Comparison of ENCODE assay signal across 8 cellular contexts in the genomic region with DNA sequence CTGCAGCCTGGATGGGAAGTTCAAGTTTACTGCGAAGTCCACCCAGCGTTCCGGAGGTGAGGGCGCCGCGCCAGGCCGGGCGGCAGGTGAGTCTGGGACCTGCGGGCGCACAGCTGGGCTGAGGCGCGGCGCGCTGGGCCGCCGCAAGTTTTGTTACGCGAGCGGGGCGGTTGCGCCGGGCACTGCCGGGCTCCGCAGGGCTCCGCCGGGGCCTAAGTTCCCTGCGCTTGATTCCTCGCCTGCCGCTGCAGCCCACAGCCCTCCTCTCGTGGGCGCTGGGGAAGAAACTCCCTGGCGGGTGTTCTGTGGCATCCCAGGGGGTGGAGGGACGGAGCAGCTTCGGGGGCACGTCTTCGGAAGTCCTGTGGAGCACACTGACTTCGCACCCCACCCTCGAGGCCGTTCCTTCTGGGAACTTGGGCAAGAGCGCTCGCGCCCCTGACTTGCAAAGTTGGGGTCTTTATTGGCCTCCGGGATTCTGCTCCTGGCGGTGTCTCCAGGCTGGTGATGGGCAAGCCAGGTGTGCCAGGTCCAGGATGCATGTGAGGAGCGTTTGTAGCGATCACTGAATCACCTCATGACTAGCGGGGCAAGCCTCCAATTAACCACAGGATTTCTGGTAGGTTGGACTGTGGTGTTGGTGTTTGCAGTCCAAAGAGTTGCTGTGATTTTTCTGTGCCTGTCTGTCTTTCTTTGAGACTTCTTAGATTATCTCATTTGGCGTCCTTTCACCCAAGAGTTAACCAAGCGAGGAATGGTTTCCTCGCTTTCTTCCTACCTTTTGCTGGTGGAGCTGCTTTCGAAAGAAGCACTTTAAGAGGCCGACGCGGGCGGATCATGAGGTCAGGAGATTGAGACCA. TPM values are rescaled to one million over a fixed set of nuclear protein-coding genes. Genes with fewer than 3 reads are reported as not detected.
DNase-seq lines count a peak whose midpoint lies in the region; ATAC-seq and TF ChIP-seq lines count a peak whose summit lies in the region.
"Not testable (repeated sequence)": the region's sequence is repeated elsewhere in the genome, so short reads cannot be mapped to it uniquely, and the experiment has no call there.

No MANE protein-coding gene starts in this region.

- peak overlapping the region; percentile 89 for H3K27ac Mint-ChIP-seq in activated CD8-positive, alpha-beta T cell treated with anti-CD3 and anti-CD28 coated beads, Interleukin-2, amount 10 ng/mL, durations not matched to agents 7 days and 5 days

- not testable (repeated sequence) for TF ChIP-seq CTCF in AG09309 (IDR thresholded peaks at IDR 0.05; ENCODE audit: control insufficient read depth, insufficient read depth, low read depth, low read length, missing control alignments)

- not testable (repeated sequence) for H3K27me3 Mint-ChIP-seq in activated CD8-positive, alpha-beta T cell treated with anti-CD3 and anti-CD28 coated beads, Interleukin-2, amount 10 ng/mL, durations not matched to agents 7 days and 5 days (ENCODE audit: low read depth)

- H3K36me3 ChIP-seq in ectodermal cell (ENCODE audit: control insufficient read depth, insufficient read depth, low read length), result not testable (repeated sequence)

- ATAC-seq in GM19023 (IDR thresholded peaks at IDR 0.05; ENCODE audit: unreplicated experiment) (peak; percentile 37), HG03045 (IDR thresholded peaks at IDR 0.05; ENCODE audit: unreplicated experiment) (peak; percentile 20), left colon (peak; percentile 71)
- ATAC-seq in activated CD8-positive, alpha-beta T cell treated with anti-CD3 and anti-CD28 coated beads, Interleukin-2, amount 10 ng/mL, durations not matched to agents 7 days and 5 days, result peak; percentile 47

- H3K9me3 ChIP-seq in ectodermal cell (ENCODE audit: control insufficient read depth, low read length), result not testable (repeated sequence)

- H3K4me3 Mint-ChIP-seq in activated CD8-positive, alpha-beta T cell treated with anti-CD3 and anti-CD28 coated beads, Interleukin-2, amount 10 ng/mL, durations not matched to agents 7 days and 5 days, result peak overlapping the region; percentile 90

- peaks cover 23% of the 10 kb centered on the region for H3K4me1 Mint-ChIP-seq in activated CD8-positive, alpha-beta T cell treated with anti-CD3 and anti-CD28 coated beads, Interleukin-2, amount 10 ng/mL, durations not matched to agents 7 days and 5 days (ENCODE audit: low read depth)

- POLR2A ChIA-PET in activated CD8-positive, alpha-beta T cell treated with anti-CD3 and anti-CD28 coated beads, Interleukin-2, amount 10 ng/mL, durations not matched to agents 7 days and 5 days (lab: Charles Lee), result interaction anchor here (0.6 to 2.3 kb wide), 2 partner anchors 70 to 145 kb away, joined by 3 to 9 read pairs; no protein-coding TSS in a partner anchor

- H3K4me1 ChIP-seq in ectodermal cell (ENCODE audit: control insufficient read depth, insufficient read depth, low read length), result not testable (repeated sequence)

- not testable (repeated sequence) for H3K36me3 Mint-ChIP-seq in activated CD8-positive, alpha-beta T cell treated with anti-CD3 and anti-CD28 coated beads, Interleukin-2, amount 10 ng/mL, durations not matched to agents 7 days and 5 days (ENCODE audit: low read depth)

- H3K4me3 ChIP-seq in AG09309 (ENCODE audit: control insufficient read depth, low read depth, low read length) (peak overlapping the region; percentile 69), ectodermal cell (ENCODE audit: insufficient read depth, low read depth, low read length) (peak overlapping the region; percentile 69), skeletal muscle cell (ENCODE audit: low read depth, low read length) (peak overlapping the region; percentile 61)

- H3K27me3 ChIP-seq in ectodermal cell (ENCODE audit: control insufficient read depth, insufficient read depth, low read length, poor library complexity, severe bottlenecking), result not testable (repeated sequence)

- CTCF ChIA-PET in activated CD8-positive, alpha-beta T cell treated with anti-CD3 and anti-CD28 coated beads, Interleukin-2, amount 10 ng/mL, durations not matched to agents 7 days and 5 days (lab: Charles Lee), result not testable (repeated sequence)

- intact Hi-C loops in left colon (cut with DNase I, micrococcal nuclease), result not testable (repeated sequence)

- H3K27ac ChIP-seq in ectodermal cell (ENCODE audit: insufficient read depth, low read depth, low read length, poor library complexity, severe bottlenecking), result not testable (repeated sequence)

- H3K9me3 Mint-ChIP-seq in activated CD8-positive, alpha-beta T cell treated with anti-CD3 and anti-CD28 coated beads, Interleukin-2, amount 10 ng/mL, durations not matched to agents 7 days and 5 days (ENCODE audit: insufficient read depth), result not testable (repeated sequence)

- not testable (repeated sequence) for DNase-seq in AG09309 (ENCODE audit: low read depth); skeletal muscle cell (ENCODE audit: low read depth)
- DNase-seq in NCI-H345 (lab: John Stamatoyannopoulos, UW) (peak; percentile 41), left colon (peak; percentile 30 to 67)
- DNase-seq in activated CD8-positive, alpha-beta T cell treated with anti-CD3 and anti-CD28 coated beads, Interleukin-2, amount 10 ng/mL, durations not matched to agents 7 days and 5 days, result peak; percentile 44

- 4% methylated on average over 50 to 52 of the region's 55 CpGs for WGBS in ectodermal cell, 2 experiments

RNA-seq across cellular contexts. Expression of a gene that starts 1.0 kb away (rescaled TPM):
- 10 to 100 TPM; 11.3 to 12.1 TPM for total RNA-seq in activated CD8-positive, alpha-beta T cell treated with anti-CD3 and anti-CD28 coated beads, Interleukin-2, amount 10 ng/mL, durations not matched to agents 7 days and 5 days
- polyA plus RNA-seq in ectodermal cell (2013, experiment 1 of 4), result 9.0 TPM
- polyA plus RNA-seq in ectodermal cell (2013, experiment 2 of 4), result 9.9 TPM
- polyA plus RNA-seq in ectodermal cell (2013, experiment 3 of 4), result 8.0 TPM
- polyA plus RNA-seq in ectodermal cell (2013, experiment 4 of 4), result 8.4 TPM
- total RNA-seq in left colon, result 10 to 100 TPM in 1 of 2 donors, 1 to 10 TPM in 1; 9.3 to 10.1 TPM

Comparison
In these comparisons a context has a peak if more than half of its experiments do, and no peak if none do; other contexts are left out.
1. ATAC-seq: peak in every context shown above with its lines; median percentile 71 in left colon; 47 in activated CD8-positive, alpha-beta T cell treated with anti-CD3 and anti-CD28 coated beads, Interleukin-2, amount 10 ng/mL, durations not matched to agents 7 days and 5 days; 37 in GM19023; 20 in HG03045.